ENCODE assay signal across 8 cellular contexts in the genomic region with DNA sequence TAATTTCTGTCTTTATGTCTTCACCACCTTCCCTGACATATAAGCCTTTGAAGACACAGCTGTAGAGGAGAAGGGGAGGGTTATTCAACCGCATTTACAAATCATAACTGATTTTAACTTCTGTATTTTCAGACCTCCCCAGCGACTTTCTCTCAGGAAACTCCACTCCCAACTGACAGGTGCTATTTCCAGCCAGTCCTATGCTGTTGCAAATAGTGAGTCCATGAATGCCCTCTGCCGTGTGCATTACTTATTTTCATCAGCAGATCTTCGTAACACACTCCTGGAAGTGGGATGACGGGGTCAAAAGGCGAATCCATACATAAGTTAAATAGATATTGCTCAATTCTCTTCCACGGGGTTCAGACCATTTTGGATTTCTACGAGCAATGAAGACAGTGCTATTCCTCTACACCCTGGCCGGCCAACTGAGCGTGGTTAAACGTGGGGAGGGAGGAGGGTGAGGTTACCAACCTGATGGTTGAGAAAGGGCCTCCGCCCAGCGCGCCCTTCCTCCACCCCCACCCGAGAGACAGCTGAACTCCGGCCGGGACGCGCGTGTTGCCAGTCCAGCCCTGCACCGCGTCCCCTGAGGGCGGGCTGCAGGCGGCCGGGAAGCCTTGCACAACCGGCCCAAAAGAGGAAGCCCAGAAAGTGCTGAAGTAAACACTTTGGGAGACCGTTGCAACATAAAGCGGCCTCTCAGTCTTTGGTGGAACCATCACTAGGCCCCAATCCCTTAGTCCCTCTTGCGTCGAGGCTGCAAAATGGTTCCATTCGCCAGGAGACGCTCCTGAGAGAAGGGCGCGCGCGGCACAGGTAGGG.
DNase-seq lines count a peak whose midpoint lies in the region; ATAC-seq lines count a peak whose summit lies in the region.

A gene with protein sequence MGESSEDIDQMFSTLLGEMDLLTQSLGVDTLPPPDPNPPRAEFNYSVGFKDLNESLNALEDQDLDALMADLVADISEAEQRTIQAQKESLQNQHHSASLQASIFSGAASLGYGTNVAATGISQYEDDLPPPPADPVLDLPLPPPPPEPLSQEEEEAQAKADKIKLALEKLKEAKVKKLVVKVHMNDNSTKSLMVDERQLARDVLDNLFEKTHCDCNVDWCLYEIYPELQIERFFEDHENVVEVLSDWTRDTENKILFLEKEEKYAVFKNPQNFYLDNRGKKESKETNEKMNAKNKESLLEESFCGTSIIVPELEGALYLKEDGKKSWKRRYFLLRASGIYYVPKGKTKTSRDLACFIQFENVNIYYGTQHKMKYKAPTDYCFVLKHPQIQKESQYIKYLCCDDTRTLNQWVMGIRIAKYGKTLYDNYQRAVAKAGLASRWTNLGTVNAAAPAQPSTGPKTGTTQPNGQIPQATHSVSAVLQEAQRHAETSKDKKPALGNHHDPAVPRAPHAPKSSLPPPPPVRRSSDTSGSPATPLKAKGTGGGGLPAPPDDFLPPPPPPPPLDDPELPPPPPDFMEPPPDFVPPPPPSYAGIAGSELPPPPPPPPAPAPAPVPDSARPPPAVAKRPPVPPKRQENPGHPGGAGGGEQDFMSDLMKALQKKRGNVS (plus strand): TSS at position 705 of the 825 bp plus-strand sequence. CDS start 53,986 bp downstream, outside the sequence.

- H3K27ac ChIP-seq in angular gyrus (ENCODE audit: low read depth, low read length) (peak within 1 kb of the TSS; percentile 1), iPS-18a (ENCODE audit: low read length) (no peak within 1 kb of the TSS)

- peaks cover 27% of the 10 kb centered on the region for H3K27me3 ChIP-seq in iPS-18a (ENCODE audit: control insufficient read depth, insufficient read depth, low read length)

- H3K4me3 ChIP-seq in iPS-18a (ENCODE audit: low read length) = peak within 1 kb of the TSS; percentile 55

- no peak within 1 kb of the TSS for H3K9ac ChIP-seq in iPS-18a (ENCODE audit: low read length)

- H3K9me3 ChIP-seq in iPS-18a (ENCODE audit: control insufficient read depth, low read depth, low read length) = no peaks in the 10 kb centered on the region

- H3K4me1 ChIP-seq in iPS-18a (ENCODE audit: control insufficient read depth, low read depth, low read length) = no peaks in the 10 kb centered on the region

- DNase-seq in T follicular helper cell (ENCODE audit: low read depth) = peak; percentile 15
- peak; percentile 15 to 20 for DNase-seq in stimulated activated CD4-positive, alpha-beta T cell treated with anti-CD3 and anti-CD28 coated beads, Interleukin-15, amount 100 ng/mL, for 1 hour (ENCODE audit: low read depth in 1 of 2, low spot score in 1 of 2)
- DNase-seq in DMS114 treated with DMSO at 0.1 percent for 48 hours (lab: John Stamatoyannopoulos, UW; ENCODE audit: unreplicated experiment) = no peak
- no peak for DNase-seq in NCI-H1694 (lab: John Stamatoyannopoulos, UW)

- no peaks in the 10 kb centered on the region for H3K36me3 ChIP-seq in iPS-18a (ENCODE audit: control insufficient read depth, low read depth, low read length)

- ATAC-seq in GM18867 (IDR thresholded peaks at IDR 0.05; ENCODE audit: unreplicated experiment) = peak; percentile 67
- peak; percentile 57 for ATAC-seq in HG03025 (IDR thresholded peaks at IDR 0.05; ENCODE audit: low FRiP score, unreplicated experiment)

Comparison
In these comparisons a context has a peak if more than half of its experiments do, and no peak if none do; other contexts are left out.
1. DNase-seq: peak in T follicular helper cell (single experiment) and stimulated activated CD4-positive, alpha-beta T cell treated with anti-CD3 and anti-CD28 coated beads, Interleukin-15, amount 100 ng/mL, for 1 hour (2 of 2); none in DMS114 treated with DMSO at 0.1 percent for 48 hours (single experiment) and NCI-H1694 (single experiment).